In the genomic region with DNA sequence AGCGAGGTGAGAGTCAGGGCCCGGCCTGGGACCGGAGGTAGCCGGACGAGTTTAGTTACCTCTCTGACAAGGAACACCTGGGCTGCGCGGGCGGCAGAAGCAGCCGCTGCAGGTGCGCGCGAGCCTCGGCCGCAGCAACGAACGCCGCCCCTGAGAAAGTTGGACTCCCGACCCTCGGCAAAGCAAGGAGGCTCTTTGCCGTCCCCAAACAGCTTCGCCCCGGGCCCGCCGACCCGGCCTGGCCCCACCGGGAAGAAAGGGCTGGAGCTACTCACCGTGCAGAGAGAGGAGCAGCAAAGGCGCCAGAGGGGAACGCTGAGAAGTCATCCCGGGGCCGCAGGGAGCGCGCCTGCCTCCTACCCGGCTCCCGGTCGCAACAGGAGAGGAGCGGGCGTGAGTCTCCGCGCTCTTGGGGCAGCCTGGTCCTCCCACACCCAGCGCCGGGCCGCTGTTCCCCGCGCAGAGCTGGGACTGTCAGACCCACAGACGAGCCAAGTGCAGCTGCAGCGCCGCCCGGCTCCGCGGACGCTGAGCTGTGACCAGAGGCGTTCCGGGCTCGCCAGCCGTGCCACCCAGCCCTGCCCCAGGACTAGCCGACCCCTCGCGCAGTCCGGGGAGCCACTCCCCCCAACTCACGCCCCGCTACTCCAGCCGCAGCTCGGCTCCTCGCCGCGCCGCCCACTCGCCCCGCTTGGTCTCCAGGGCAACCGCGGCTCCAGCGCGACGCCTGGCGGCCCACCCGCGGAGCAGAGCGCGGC, we compare ENCODE assay signal across 1 cellular context.
TF ChIP-seq lines count a peak whose summit lies in the region.

A gene with protein sequence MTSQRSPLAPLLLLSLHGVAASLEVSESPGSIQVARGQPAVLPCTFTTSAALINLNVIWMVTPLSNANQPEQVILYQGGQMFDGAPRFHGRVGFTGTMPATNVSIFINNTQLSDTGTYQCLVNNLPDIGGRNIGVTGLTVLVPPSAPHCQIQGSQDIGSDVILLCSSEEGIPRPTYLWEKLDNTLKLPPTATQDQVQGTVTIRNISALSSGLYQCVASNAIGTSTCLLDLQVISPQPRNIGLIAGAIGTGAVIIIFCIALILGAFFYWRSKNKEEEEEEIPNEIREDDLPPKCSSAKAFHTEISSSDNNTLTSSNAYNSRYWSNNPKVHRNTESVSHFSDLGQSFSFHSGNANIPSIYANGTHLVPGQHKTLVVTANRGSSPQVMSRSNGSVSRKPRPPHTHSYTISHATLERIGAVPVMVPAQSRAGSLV (minus strand): TSS at position 591 of the 758 bp plus-strand sequence. CDS start 264 bp downstream, at position 327.

TF ChIP-seq in HepG2, 621 proteins besides CTCF, POLR2A, EP300 and RAD21 (continued from another document):
- TF ChIP-seq KDM5B (CRISPR knock-in tag; IDR thresholded peaks at IDR 0.05; ENCODE audit: borderline replicate concordance) (peak; percentile 37; the same call in 1 of the 2 replicates), ZNF883 (CRISPR knock-in tag; IDR thresholded peaks at IDR 0.05; ENCODE audit: not compliant biosample characterization) (peak; percentile 44), ZNF607 (CRISPR knock-in tag; IDR thresholded peaks at IDR 0.05; ENCODE audit: borderline replicate concordance) (0 out of 2 replicates have a peak, but pooled peaks have one; percentile 41), RAD51 (IDR thresholded peaks at IDR 0.05; ENCODE audit: borderline replicate concordance) (no peak), ZNF75D (CRISPR knock-in tag; IDR thresholded peaks at IDR 0.05; ENCODE audit: borderline replicate concordance) (no peak), ZNF274 (CRISPR knock-in tag; IDR thresholded peaks at IDR 0.05) (peak; percentile 41; the same call in 1 of the 2 replicates), ZNF230 (CRISPR knock-in tag; IDR thresholded peaks at IDR 0.05) (no peak), KDM2A (CRISPR knock-in tag; IDR thresholded peaks at IDR 0.05; ENCODE audit: borderline replicate concordance, low read depth) (peak; percentile 61; the same call in 1 of the 2 replicates), HNRNPLL (IDR thresholded peaks at IDR 0.05; ENCODE audit: low read depth, low read length, poor library complexity, severe bottlenecking) (peak; percentile 95), KMT2A (CRISPR knock-in tag; IDR thresholded peaks at IDR 0.05) (no peak), MIXL1 (CRISPR knock-in tag; IDR thresholded peaks at IDR 0.05) (no peak), ZNF619 (CRISPR knock-in tag; IDR thresholded peaks at IDR 0.05) (no peak), ZNF660 (CRISPR knock-in tag; IDR thresholded peaks at IDR 0.05; ENCODE audit: borderline replicate concordance, low read depth) (no peak), ZNF180 (CRISPR knock-in tag; IDR thresholded peaks at IDR 0.05; ENCODE audit: borderline replicate concordance, low read depth) (no peak), RXRB (CRISPR knock-in tag; IDR thresholded peaks at IDR 0.05; ENCODE audit: borderline replicate concordance) (no peak), ZMYM3 (CRISPR knock-in tag; IDR thresholded peaks at IDR 0.05) (no peak), RFX1 (IDR thresholded peaks at IDR 0.05) (peak; percentile 70; the same call in 1 of the 2 replicates), SCMH1 (CRISPR knock-in tag; IDR thresholded peaks at IDR 0.05; ENCODE audit: borderline replicate concordance) (no peak), SRSF4 (IDR thresholded peaks at IDR 0.05; ENCODE audit: low read depth, low read length, poor library complexity, severe bottlenecking) (no peak), ZNF296 (CRISPR knock-in tag; conservative IDR thresholded peaks at IDR 0.05) (no peak), GABPB1 (CRISPR knock-in tag; IDR thresholded peaks at IDR 0.05) (peak; percentile 27; the same call in 1 of the 2 replicates), ZNF446 (CRISPR knock-in tag; IDR thresholded peaks at IDR 0.05) (no peak)
- TF ChIP-seq, protein P1, sequence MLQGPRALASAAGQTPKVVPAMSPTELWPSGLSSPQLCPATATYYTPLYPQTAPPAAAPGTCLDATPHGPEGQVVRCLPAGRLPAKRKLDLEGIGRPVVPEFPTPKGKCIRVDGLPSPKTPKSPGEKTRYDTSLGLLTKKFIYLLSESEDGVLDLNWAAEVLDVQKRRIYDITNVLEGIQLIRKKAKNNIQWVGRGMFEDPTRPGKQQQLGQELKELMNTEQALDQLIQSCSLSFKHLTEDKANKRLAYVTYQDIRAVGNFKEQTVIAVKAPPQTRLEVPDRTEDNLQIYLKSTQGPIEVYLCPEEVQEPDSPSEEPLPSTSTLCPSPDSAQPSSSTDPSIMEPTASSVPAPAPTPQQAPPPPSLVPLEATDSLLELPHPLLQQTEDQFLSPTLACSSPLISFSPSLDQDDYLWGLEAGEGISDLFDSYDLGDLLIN (CRISPR knock-in tag; IDR thresholded peaks at IDR 0.05; ENCODE audit: borderline replicate concordance) = no peak
- TF ChIP-seq, protein P2, sequence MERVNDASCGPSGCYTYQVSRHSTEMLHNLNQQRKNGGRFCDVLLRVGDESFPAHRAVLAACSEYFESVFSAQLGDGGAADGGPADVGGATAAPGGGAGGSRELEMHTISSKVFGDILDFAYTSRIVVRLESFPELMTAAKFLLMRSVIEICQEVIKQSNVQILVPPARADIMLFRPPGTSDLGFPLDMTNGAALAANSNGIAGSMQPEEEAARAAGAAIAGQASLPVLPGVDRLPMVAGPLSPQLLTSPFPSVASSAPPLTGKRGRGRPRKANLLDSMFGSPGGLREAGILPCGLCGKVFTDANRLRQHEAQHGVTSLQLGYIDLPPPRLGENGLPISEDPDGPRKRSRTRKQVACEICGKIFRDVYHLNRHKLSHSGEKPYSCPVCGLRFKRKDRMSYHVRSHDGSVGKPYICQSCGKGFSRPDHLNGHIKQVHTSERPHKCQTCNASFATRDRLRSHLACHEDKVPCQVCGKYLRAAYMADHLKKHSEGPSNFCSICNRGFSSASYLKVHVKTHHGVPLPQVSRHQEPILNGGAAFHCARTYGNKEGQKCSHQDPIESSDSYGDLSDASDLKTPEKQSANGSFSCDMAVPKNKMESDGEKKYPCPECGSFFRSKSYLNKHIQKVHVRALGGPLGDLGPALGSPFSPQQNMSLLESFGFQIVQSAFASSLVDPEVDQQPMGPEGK (CRISPR knock-in tag; IDR thresholded peaks at IDR 0.05) = 0 out of 2 replicates have a peak, but pooled peaks have one; percentile 10
- TF ChIP-seq, protein P3, sequence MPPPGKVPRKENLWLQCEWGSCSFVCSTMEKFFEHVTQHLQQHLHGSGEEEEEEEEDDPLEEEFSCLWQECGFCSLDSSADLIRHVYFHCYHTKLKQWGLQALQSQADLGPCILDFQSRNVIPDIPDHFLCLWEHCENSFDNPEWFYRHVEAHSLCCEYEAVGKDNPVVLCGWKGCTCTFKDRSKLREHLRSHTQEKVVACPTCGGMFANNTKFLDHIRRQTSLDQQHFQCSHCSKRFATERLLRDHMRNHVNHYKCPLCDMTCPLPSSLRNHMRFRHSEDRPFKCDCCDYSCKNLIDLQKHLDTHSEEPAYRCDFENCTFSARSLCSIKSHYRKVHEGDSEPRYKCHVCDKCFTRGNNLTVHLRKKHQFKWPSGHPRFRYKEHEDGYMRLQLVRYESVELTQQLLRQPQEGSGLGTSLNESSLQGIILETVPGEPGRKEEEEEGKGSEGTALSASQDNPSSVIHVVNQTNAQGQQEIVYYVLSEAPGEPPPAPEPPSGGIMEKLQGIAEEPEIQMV (CRISPR knock-in tag; IDR thresholded peaks at IDR 0.05; ENCODE audit: low read depth) = peak; percentile 55; the same call in 1 of the 2 replicates
- TF ChIP-seq, protein P4, sequence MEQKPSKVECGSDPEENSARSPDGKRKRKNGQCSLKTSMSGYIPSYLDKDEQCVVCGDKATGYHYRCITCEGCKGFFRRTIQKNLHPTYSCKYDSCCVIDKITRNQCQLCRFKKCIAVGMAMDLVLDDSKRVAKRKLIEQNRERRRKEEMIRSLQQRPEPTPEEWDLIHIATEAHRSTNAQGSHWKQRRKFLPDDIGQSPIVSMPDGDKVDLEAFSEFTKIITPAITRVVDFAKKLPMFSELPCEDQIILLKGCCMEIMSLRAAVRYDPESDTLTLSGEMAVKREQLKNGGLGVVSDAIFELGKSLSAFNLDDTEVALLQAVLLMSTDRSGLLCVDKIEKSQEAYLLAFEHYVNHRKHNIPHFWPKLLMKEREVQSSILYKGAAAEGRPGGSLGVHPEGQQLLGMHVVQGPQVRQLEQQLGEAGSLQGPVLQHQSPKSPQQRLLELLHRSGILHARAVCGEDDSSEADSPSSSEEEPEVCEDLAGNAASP (CRISPR knock-in tag; IDR thresholded peaks at IDR 0.05; ENCODE audit: borderline replicate concordance) = no peak
- TF ChIP-seq, protein P5, sequence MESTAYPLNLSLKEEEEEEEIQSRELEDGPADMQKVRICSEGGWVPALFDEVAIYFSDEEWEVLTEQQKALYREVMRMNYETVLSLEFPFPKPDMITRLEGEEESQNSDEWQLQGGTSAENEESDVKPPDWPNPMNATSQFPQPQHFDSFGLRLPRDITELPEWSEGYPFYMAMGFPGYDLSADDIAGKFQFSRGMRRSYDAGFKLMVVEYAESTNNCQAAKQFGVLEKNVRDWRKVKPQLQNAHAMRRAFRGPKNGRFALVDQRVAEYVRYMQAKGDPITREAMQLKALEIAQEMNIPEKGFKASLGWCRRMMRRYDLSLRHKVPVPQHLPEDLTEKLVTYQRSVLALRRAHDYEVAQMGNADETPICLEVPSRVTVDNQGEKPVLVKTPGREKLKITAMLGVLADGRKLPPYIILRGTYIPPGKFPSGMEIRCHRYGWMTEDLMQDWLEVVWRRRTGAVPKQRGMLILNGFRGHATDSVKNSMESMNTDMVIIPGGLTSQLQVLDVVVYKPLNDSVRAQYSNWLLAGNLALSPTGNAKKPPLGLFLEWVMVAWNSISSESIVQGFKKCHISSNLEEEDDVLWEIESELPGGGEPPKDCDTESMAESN (CRISPR knock-in tag; conservative IDR thresholded peaks at IDR 0.05) = no peak
- TF ChIP-seq, protein P6, sequence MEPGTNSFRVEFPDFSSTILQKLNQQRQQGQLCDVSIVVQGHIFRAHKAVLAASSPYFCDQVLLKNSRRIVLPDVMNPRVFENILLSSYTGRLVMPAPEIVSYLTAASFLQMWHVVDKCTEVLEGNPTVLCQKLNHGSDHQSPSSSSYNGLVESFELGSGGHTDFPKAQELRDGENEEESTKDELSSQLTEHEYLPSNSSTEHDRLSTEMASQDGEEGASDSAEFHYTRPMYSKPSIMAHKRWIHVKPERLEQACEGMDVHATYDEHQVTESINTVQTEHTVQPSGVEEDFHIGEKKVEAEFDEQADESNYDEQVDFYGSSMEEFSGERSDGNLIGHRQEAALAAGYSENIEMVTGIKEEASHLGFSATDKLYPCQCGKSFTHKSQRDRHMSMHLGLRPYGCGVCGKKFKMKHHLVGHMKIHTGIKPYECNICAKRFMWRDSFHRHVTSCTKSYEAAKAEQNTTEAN (CRISPR knock-in tag; conservative IDR thresholded peaks at IDR 0.05) = no peak
- TF ChIP-seq, protein P7, sequence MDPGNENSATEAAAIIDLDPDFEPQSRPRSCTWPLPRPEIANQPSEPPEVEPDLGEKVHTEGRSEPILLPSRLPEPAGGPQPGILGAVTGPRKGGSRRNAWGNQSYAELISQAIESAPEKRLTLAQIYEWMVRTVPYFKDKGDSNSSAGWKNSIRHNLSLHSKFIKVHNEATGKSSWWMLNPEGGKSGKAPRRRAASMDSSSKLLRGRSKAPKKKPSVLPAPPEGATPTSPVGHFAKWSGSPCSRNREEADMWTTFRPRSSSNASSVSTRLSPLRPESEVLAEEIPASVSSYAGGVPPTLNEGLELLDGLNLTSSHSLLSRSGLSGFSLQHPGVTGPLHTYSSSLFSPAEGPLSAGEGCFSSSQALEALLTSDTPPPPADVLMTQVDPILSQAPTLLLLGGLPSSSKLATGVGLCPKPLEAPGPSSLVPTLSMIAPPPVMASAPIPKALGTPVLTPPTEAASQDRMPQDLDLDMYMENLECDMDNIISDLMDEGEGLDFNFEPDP (CRISPR knock-in tag; conservative IDR thresholded peaks at IDR 0.05) = 0 out of 2 replicates have a peak, but pooled peaks have one; percentile 77
